2 cellular contexts compared by ENCODE assay signal in the genomic region with DNA sequence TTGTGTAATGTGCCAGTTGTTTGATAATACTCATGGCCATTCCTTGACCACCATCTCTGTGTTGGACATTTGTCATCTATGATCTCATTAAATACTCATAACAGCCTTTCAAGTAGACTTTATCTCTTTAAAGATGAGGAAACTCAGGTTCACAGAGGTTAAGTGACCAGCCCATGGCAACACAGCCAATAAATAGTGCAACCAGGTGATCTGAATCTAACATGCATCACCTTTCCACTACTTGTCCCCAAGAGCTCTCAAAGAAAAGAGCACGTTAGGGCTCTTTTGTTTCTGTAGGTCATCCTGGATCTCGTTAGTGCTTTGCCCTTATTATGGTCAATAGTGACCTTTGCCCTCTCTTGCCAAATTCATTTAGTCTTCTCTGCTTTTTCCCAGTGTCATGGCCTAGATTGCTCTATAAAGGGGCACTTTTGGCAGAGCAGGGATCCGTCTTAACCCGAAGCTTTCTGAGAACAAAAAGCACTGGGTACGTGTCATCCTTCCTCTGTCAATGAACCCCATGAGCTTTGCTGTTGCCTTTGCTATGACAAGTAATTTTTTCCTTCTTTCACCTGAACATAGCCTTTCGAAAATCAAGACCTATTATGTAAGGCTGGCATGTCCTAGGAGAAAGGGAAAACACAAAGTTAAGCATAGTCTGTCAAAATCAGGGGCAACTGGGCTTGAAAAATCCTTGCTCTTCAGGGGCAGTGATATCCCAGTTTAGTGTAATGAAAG.
TF ChIP-seq lines count a peak whose summit lies in the region.

No MANE protein-coding gene starts in this region.

TF ChIP-seq in SK-N-SH treated with all-trans-retinoic acid at 6 μM for 48 hours, 23 proteins besides CTCF, POLR2A, EP300 and RAD21 (continued from another document):
- no peak for TF ChIP-seq PATZ1 (CRISPR knock-in tag; IDR thresholded peaks at IDR 0.05; ENCODE audit: borderline replicate concordance)
- no peak for TF ChIP-seq ZNF8 (CRISPR knock-in tag; IDR thresholded peaks at IDR 0.05)
- TF ChIP-seq, protein P1, sequence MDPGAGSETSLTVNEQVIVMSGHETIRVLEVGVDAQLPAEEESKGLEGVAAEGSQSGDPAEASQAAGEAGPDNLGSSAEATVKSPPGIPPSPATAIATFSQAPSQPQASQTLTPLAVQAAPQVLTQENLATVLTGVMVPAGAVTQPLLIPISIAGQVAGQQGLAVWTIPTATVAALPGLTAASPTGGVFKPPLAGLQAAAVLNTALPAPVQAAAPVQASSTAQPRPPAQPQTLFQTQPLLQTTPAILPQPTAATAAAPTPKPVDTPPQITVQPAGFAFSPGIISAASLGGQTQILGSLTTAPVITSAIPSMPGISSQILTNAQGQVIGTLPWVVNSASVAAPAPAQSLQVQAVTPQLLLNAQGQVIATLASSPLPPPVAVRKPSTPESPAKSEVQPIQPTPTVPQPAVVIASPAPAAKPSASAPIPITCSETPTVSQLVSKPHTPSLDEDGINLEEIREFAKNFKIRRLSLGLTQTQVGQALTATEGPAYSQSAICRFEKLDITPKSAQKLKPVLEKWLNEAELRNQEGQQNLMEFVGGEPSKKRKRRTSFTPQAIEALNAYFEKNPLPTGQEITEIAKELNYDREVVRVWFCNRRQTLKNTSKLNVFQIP (CRISPR knock-in tag; IDR thresholded peaks at IDR 0.05; ENCODE audit: borderline replicate concordance, low read depth) = no peak
- no peak for TF ChIP-seq SNAI2 (CRISPR knock-in tag; IDR thresholded peaks at IDR 0.05)

TF ChIP-seq in SK-N-SH, 30 proteins besides CTCF, POLR2A, EP300 and RAD21 (continued from another document):
- no peak for TF ChIP-seq IRF3 (IDR thresholded peaks at IDR 0.05; ENCODE audit: low read depth, low read length)
- no peak for TF ChIP-seq FOXJ3 (CRISPR knock-in tag; IDR thresholded peaks at IDR 0.05)
- TF ChIP-seq NRF1 (IDR thresholded peaks at IDR 0.05; ENCODE audit: low read depth, low read length) = no peak
- TF ChIP-seq SIN3A (IDR thresholded peaks at IDR 0.05; ENCODE audit: borderline replicate concordance, low read depth, low read length) = no peak
- TF ChIP-seq FOXM1 (IDR thresholded peaks at IDR 0.05; ENCODE audit: low read depth) = no peak
- no peak for TF ChIP-seq GABPA (IDR thresholded peaks at IDR 0.05; ENCODE audit: low read depth)
- no peak for TF ChIP-seq EZH2phosphoT487 (IDR thresholded peaks at IDR 0.05; ENCODE audit: borderline replicate concordance, low read depth)
- TF ChIP-seq, protein P2, sequence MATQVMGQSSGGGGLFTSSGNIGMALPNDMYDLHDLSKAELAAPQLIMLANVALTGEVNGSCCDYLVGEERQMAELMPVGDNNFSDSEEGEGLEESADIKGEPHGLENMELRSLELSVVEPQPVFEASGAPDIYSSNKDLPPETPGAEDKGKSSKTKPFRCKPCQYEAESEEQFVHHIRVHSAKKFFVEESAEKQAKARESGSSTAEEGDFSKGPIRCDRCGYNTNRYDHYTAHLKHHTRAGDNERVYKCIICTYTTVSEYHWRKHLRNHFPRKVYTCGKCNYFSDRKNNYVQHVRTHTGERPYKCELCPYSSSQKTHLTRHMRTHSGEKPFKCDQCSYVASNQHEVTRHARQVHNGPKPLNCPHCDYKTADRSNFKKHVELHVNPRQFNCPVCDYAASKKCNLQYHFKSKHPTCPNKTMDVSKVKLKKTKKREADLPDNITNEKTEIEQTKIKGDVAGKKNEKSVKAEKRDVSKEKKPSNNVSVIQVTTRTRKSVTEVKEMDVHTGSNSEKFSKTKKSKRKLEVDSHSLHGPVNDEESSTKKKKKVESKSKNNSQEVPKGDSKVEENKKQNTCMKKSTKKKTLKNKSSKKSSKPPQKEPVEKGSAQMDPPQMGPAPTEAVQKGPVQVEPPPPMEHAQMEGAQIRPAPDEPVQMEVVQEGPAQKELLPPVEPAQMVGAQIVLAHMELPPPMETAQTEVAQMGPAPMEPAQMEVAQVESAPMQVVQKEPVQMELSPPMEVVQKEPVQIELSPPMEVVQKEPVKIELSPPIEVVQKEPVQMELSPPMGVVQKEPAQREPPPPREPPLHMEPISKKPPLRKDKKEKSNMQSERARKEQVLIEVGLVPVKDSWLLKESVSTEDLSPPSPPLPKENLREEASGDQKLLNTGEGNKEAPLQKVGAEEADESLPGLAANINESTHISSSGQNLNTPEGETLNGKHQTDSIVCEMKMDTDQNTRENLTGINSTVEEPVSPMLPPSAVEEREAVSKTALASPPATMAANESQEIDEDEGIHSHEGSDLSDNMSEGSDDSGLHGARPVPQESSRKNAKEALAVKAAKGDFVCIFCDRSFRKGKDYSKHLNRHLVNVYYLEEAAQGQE (IDR thresholded peaks at IDR 0.05; ENCODE audit: low read depth, low read length) = no peak
